9 cellular contexts compared by ENCODE assay signal in genomic region chr15:31280037-31280830, GRCh38. TPM values are rescaled to one million over a fixed set of nuclear protein-coding genes. Genes with fewer than 3 reads are reported as not detected.
A peak's percentile ranks its signal among the peaks of the same experiment; 100 is the strongest.
DNase-seq lines count a peak whose midpoint lies in the region; ATAC-seq lines count a peak whose summit lies in the region.
"Had no signal": no experiment of that assay in that cellular context is flagged by ENCODE, and none has a peak within 500 bp of the region (broad histone marks: within the 10 kb centered on the region; RNA-seq: fewer than 3 reads in every experiment).

No MANE protein-coding gene starts in this region.

- no peak for ATAC-seq in HG02970 (IDR thresholded peaks at IDR 0.05; ENCODE audit: low FRiP score, unreplicated experiment)

- intact Hi-C loops in head of caudate nucleus (cut with DNase I), result loop anchor here (1.0 kb wide), 1 partner anchor 46 kb away; the partner anchor contains the start of gene KLF13

- DNase-seq in HT1080 (ENCODE audit: low read depth), result peak; percentile 8
- peak; percentile 67 for DNase-seq in NCI-H774 (lab: John Stamatoyannopoulos, UW)
- peak; percentile 82 to 97 (median 92) for DNase-seq in head of caudate nucleus
- DNase-seq in retina, result peak; percentile 87
- DNase-seq in stimulated activated CD4-positive, alpha-beta T cell treated with anti-CD3 and anti-CD28 coated beads, Interleukin-4, amount 100 ng/mL, for 1 hour, result no peak
- no peak for DNase-seq in HPDE6-E6E7 (ENCODE audit: extremely low spot score)
- no peak for DNase-seq in central memory CD4-positive, alpha-beta T cell
- DNase-seq: erythroblast had no signal

RNA-seq across cellular contexts. Expression of gene KLF13, which starts 46.4 kb away (rescaled TPM):
- 8.2 and 10.5 TPM in 2 replicates for total RNA-seq in HT1080 (2014; rRNA removed; shearing (Covaris generic))
- polyA plus RNA-seq in HT1080 (2015; cell fraction: cytosol; rRNA removed), result 14.3 and 15.2 TPM in 2 replicates
- polyA plus RNA-seq in HT1080 (2015; cell fraction: nucleus; rRNA removed), result 8.1 and 14.3 TPM in 2 replicates

Comparison
In these comparisons a context has a peak if more than half of its experiments do, and no peak if none do; other contexts are left out.
1. DNase-seq: peak in HT1080 (single experiment), NCI-H774 (single experiment), head of caudate nucleus (42 of 42) and retina (single experiment); none in stimulated activated CD4-positive, alpha-beta T cell treated with anti-CD3 and anti-CD28 coated beads, Interleukin-4, amount 100 ng/mL, for 1 hour (single experiment), HPDE6-E6E7 (single experiment) and central memory CD4-positive, alpha-beta T cell (single experiment).